In the genomic region with DNA sequence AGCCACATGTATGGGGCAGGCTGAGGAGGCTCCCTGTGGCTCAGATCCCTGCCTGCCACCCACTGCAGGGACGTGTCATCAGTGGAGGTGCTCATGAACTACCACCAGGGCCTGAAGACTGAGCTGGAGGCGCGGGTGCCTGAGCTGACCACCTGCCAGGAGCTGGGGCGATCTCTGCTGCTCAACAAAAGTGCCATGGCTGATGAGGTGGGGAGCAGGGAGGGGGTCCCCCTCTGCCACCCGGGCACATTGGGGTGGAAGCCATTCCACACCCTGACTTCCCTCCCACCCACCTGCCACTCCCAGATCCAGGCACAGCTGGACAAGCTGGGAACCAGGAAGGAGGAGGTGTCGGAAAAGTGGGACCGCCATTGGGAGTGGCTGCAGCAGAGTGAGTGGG, we compare ENCODE assay signal across 20 cellular contexts. TPM values are rescaled to one million over a fixed set of nuclear protein-coding genes. Genes with fewer than 3 reads are reported as not detected.
DNase-seq lines count a peak whose midpoint lies in the region; ATAC-seq, FAIRE-seq and TF ChIP-seq lines count a peak whose summit lies in the region.
"Had no signal": no experiment of that assay in that cellular context is flagged by ENCODE, and none has a peak within 500 bp of the region (broad histone marks: within the 10 kb centered on the region; RNA-seq: fewer than 3 reads in every experiment).

No MANE protein-coding gene starts in this region.

- H4K8ac ChIP-seq in neuronal stem cell (ENCODE audit: low read depth, low read length) = no peak overlapping the region

- H3K36me3 ChIP-seq in HEK293 (ENCODE audit: control insufficient read depth in 2 of 2, insufficient read depth in 1 of 2, low read length in 2 of 2) (no peaks in the 10 kb centered on the region), neuronal stem cell (replicated peaks in 1 of 2; ENCODE audit: control insufficient read depth in 2 of 2, insufficient read depth in 2 of 2, low read length in 2 of 2) (no peaks in the 10 kb centered on the region)
- H3K36me3 ChIP-seq: BLaER1 had no signal

- peaks cover 4% of the 10 kb centered on the region for H3K79me1 ChIP-seq in neuronal stem cell (ENCODE audit: low read depth, low read length)

- no CpG with 5 or more reads among the region's 7 CpGs for WGBS in neuronal stem cell (ENCODE audit: extremely low coverage in 2 of 2, insufficient read length in 2 of 2, insufficient replicate concordance in 1 of 2), 2 donors

- no peak overlapping the region for H4K91ac ChIP-seq in neuronal stem cell (ENCODE audit: low read depth, low read length, poor library complexity)

- H3K23ac ChIP-seq in neuronal stem cell (ENCODE audit: low read depth, low read length, poor library complexity) = peak overlapping the region; percentile 20

- no peak overlapping the region for H3K9ac ChIP-seq in neuronal stem cell (ENCODE audit: low read depth, low read length, poor library complexity)
- H3K9ac ChIP-seq: BLaER1 had no signal

- no peak overlapping the region for H2BK120ac ChIP-seq in neuronal stem cell (ENCODE audit: low read depth, low read length)

- H2BK12ac ChIP-seq in neuronal stem cell (ENCODE audit: low read length) = no peak overlapping the region

- H3K9me3 ChIP-seq in HEK293 (ENCODE audit: control insufficient read depth, insufficient read depth, low read depth, low read length) = no peaks in the 10 kb centered on the region
- H3K9me3 ChIP-seq in neuronal stem cell (replicated peaks in 1 of 2; ENCODE audit: control insufficient read depth in 2 of 2, insufficient read depth in 1 of 2, low read depth in 1 of 2, low read length in 2 of 2) = peaks cover 0 to 1% of the 10 kb centered on the region in 2 donors
- H3K9me3 ChIP-seq: BLaER1, Caco-2 had no signal

- TF ChIP-seq CTCF in D721Med (IDR thresholded peaks at IDR 0.05; ENCODE audit: insufficient read depth, missing control alignments) (no peak), HEK293 (tag by site-specific recombination; IDR thresholded peaks at IDR 0.05) (no peak)

- H2BK5ac ChIP-seq in neuronal stem cell (ENCODE audit: low read length) = peak overlapping the region; percentile 60

- H3K27ac ChIP-seq in HEK293 (ENCODE audit: extremely low read depth, low read depth, low read length) = no peak overlapping the region
- H3K27ac ChIP-seq in neuronal stem cell (replicated peaks; ENCODE audit: low read length) = no peak overlapping the region
- H3K27ac ChIP-seq: BLaER1, C4-2B had no signal

- FAIRE-seq in D721Med (lab: Jason Lieb, UNC) = no peak
- FAIRE-seq: GM12878, GM19239 had no signal

- peaks cover 10% of the 10 kb centered on the region for H3K4me1 ChIP-seq in HEK293 (ENCODE audit: control insufficient read depth, insufficient read depth, low read length)
- peaks cover 4 to 5% of the 10 kb centered on the region in 2 donors for H3K4me1 ChIP-seq in neuronal stem cell (ENCODE audit: control insufficient read depth in 2 of 2, insufficient read depth in 1 of 2, low read depth in 1 of 2, low read length in 2 of 2)

- ATAC-seq in HG03097 (IDR thresholded peaks at IDR 0.05; ENCODE audit: low FRiP score, unreplicated experiment) (no peak), HG02981 (IDR thresholded peaks at IDR 0.05; ENCODE audit: unreplicated experiment) (no peak)
- ATAC-seq: CD8-positive, alpha-beta T cell; GM12878; GM23338 had no signal

- peak overlapping the region; percentile 45 for H2BK15ac ChIP-seq in neuronal stem cell (ENCODE audit: low read length)

- H3K14ac ChIP-seq in neuronal stem cell (ENCODE audit: low read length) = no peak overlapping the region

- H3K4ac ChIP-seq in neuronal stem cell (ENCODE audit: low read length) = no peak overlapping the region

- peak overlapping the region; percentile 64 for H3K18ac ChIP-seq in neuronal stem cell (ENCODE audit: low read length)

- no peak overlapping the region for H2AFZ ChIP-seq in neuronal stem cell (ENCODE audit: low read length)
- H2AFZ ChIP-seq: GM23338 had no signal

- peak overlapping the region; percentile 96 for H2AK5ac ChIP-seq in neuronal stem cell (ENCODE audit: low read depth, low read length)

- H3K4me2 ChIP-seq in neuronal stem cell (ENCODE audit: insufficient read depth, low read length, poor library complexity, severe bottlenecking) = no peak overlapping the region
- H3K4me2 ChIP-seq: BLaER1, GM23338 had no signal

- peaks cover 17 to 72% (median 48%) of the 10 kb centered on the region in 3 experiments for H3K27me3 ChIP-seq in neuronal stem cell (ENCODE audit: control insufficient read depth in 3 of 3, insufficient read depth in 3 of 3, low read depth in 1 of 3, low read length in 3 of 3)

- POLR2A ChIA-PET in HEK293 (lab: Yijun Ruan, JAX) = no interaction called here

- CTCF ChIA-PET in HEK293 (lab: Yijun Ruan, JAX) = interaction anchor here (0.8 to 12.8 kb wide), 4 partner anchors 13 to 69 kb away, joined by 3 to 132 read pairs (median 5); no protein-coding TSS in a partner anchor

- DNase-seq in D721Med (ENCODE audit: insufficient read length, low spot score) (peak; percentile 8), neuronal stem cell (ENCODE audit: low spot score) (no peak), NCI-H82 treated with DMSO at 0.1 percent for 48 hours (lab: John Stamatoyannopoulos, UW; ENCODE audit: unreplicated experiment) (no peak)
- DNase-seq: 8988T; Caco-2; CD4-positive, CD25-positive, alpha-beta regulatory T cell; CD8-positive, alpha-beta T cell; DMS 273 treated with DMSO at 0.1 percent for 48 hours; DMS79; EL; GDM1; HCEC 1CT had no signal

- H3K4me3 ChIP-seq in HEK293 (ENCODE audit: low read depth, low read length) (no peak overlapping the region), neuronal stem cell (ENCODE audit: low read length in 2 of 2) (no peak overlapping the region)
- H3K4me3 ChIP-seq: BLaER1, GM12878, GM23338 had no signal

TF ChIP-seq in HEK293, 187 proteins besides CTCF, POLR2A, EP300 and RAD21 (continues in another document):
- TF ChIP-seq ZNF121 (tag by site-specific recombination; IDR thresholded peaks at IDR 0.05) (no peak), ZNF558 (tag by site-specific recombination; IDR thresholded peaks at IDR 0.05) (no peak), GLIS2 (tag by site-specific recombination; IDR thresholded peaks at IDR 0.05) (no peak), BCL11B (tag by site-specific recombination; IDR thresholded peaks at IDR 0.05; ENCODE audit: low read depth) (no peak), ZNF221 (tag by site-specific recombination; IDR thresholded peaks at IDR 0.05; ENCODE audit: borderline replicate concordance) (no peak), ZNF138 (tag by site-specific recombination; IDR thresholded peaks at IDR 0.05; ENCODE audit: borderline replicate concordance) (no peak), SETDB1 (IDR thresholded peaks at IDR 0.05; ENCODE audit: insufficient read length, low read length) (no peak), ZNF776 (tag by site-specific recombination; IDR thresholded peaks at IDR 0.05; ENCODE audit: borderline replicate concordance) (no peak), ZFP3 (tag by site-specific recombination; IDR thresholded peaks at IDR 0.05; ENCODE audit: low read depth) (no peak), ZNF677 (tag by site-specific recombination; IDR thresholded peaks at IDR 0.05) (no peak), ZNF354C (tag by site-specific recombination; IDR thresholded peaks at IDR 0.05; ENCODE audit: borderline replicate concordance, low read depth) (no peak), ZNF626 (tag by site-specific recombination; IDR thresholded peaks at IDR 0.05) (no peak), ZXDB (tag by site-specific recombination; IDR thresholded peaks at IDR 0.05) (no peak), ZNF623 (tag by site-specific recombination; IDR thresholded peaks at IDR 0.05) (no peak), ZBTB44 (tag by site-specific recombination; IDR thresholded peaks at IDR 0.05) (no peak), SCRT2 (tag by site-specific recombination; IDR thresholded peaks at IDR 0.05) (no peak), ZFP41 (tag by site-specific recombination; IDR thresholded peaks at IDR 0.05; ENCODE audit: borderline replicate concordance) (no peak), ZNF585B (tag by site-specific recombination; IDR thresholded peaks at IDR 0.05) (no peak), ZNF521 (tag by site-specific recombination; IDR thresholded peaks at IDR 0.05) (no peak)
- TF ChIP-seq, protein P1, sequence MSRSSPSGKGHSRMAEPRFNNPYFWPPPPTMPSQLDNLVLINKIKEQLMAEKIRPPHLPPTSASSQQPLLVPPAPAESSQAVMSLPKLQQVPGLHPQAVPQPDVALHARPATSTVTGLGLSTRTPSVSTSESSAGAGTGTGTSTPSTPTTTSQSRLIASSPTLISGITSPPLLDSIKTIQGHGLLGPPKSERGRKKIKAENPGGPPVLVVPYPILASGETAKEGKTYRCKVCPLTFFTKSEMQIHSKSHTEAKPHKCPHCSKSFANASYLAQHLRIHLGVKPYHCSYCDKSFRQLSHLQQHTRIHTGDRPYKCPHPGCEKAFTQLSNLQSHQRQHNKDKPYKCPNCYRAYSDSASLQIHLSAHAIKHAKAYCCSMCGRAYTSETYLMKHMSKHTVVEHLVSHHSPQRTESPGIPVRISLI (tag by site-specific recombination; IDR thresholded peaks at IDR 0.05) = no peak
- TF ChIP-seq, protein P2, sequence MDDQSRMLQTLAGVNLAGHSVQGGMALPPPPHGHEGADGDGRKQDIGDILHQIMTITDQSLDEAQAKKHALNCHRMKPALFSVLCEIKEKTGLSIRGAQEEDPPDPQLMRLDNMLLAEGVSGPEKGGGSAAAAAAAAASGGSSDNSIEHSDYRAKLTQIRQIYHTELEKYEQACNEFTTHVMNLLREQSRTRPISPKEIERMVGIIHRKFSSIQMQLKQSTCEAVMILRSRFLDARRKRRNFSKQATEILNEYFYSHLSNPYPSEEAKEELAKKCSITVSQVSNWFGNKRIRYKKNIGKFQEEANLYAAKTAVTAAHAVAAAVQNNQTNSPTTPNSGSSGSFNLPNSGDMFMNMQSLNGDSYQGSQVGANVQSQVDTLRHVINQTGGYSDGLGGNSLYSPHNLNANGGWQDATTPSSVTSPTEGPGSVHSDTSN (CRISPR knock-in tag; IDR thresholded peaks at IDR 0.05) = no peak

RNA-seq across cellular contexts. Expression of gene SHKBP1, which starts 11.3 kb away (rescaled TPM):
- polyA plus RNA-seq in neuronal stem cell (2013, experiment 1 of 2) = 71.5 TPM
- polyA plus RNA-seq in neuronal stem cell (2013, experiment 2 of 2) = 74.4 TPM

RNA-seq across cellular contexts. Expression of gene LTBP4, which starts 35.8 kb away (rescaled TPM):
- 83.2 TPM for polyA plus RNA-seq in neuronal stem cell (2013, experiment 1 of 2)
- 84.5 TPM for polyA plus RNA-seq in neuronal stem cell (2013, experiment 2 of 2)
